In the genomic region with DNA sequence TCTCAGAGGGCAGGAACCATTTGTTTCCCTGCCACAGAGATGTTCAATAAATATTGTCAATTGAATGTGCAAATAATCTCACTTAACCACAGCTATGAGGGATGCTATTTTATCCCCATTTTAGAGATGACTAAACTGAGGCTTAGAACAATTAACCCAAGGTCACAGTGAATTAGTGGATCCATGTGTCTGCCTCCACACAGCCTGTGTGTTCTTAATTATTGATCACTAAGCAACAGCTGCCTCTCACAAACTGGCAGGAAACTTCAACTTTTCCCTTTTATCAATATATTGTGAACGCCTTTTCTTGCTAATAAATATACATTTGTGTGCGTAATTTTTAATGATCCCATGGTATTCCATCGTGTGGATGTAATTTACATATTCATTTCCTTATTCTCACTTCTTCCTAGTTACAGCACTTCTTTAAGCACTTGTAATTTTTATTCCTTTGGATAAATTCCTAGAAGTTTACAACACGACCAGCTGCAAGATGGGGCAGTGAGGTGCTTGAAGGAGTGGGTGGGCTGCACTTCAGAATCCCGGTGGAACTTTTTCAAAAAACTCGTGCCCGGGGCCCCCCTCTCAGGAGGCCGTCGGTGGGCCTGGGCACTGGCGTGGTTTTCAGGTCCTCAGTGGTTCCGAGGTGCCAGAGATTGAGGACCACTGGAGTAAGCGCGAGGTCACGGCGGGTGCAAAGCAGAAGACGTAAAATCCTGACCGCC, we compare ENCODE assay signal across 8 cellular contexts. TPM values are rescaled to one million over a fixed set of nuclear protein-coding genes. Genes with fewer than 3 reads are reported as not detected.
DNase-seq lines count a peak whose midpoint lies in the region; ATAC-seq and TF ChIP-seq lines count a peak whose summit lies in the region.

No MANE protein-coding gene starts in this region.

- peak overlapping the region; percentile 99 for H3K27ac Mint-ChIP-seq in activated naive CD8-positive, alpha-beta T cell treated with anti-CD3 and anti-CD28 coated beads for 36 hours

- no peak for ATAC-seq in GM19035 (IDR thresholded peaks at IDR 0.05; ENCODE audit: unreplicated experiment)

- peak overlapping the region; percentile 95 for H3K4me3 Mint-ChIP-seq in activated naive CD8-positive, alpha-beta T cell treated with anti-CD3 and anti-CD28 coated beads for 36 hours

- H3K27me3 ChIP-seq in BE2C (no peaks in the 10 kb centered on the region), kidney epithelial cell (ENCODE audit: control insufficient read depth, insufficient read depth, low read length) (no peaks in the 10 kb centered on the region)

- H3K9me3 ChIP-seq in BE2C, result no peaks in the 10 kb centered on the region

- no peak for DNase-seq in BE2C
- no peak for DNase-seq in HFF-Myc (ENCODE audit: extremely low read depth, low read depth)
- DNase-seq in activated naive CD8-positive, alpha-beta T cell treated with anti-CD3 and anti-CD28 coated beads for 36 hours, result no peak
- DNase-seq in kidney epithelial cell (ENCODE audit: low read depth), result no peak
- no peak for DNase-seq in NCI-H2081 (lab: John Stamatoyannopoulos, UW)
- no peak for DNase-seq in NOMO-1 treated with DMSO at 0.1 percent for 48 hours (lab: John Stamatoyannopoulos, UW; ENCODE audit: unreplicated experiment)

- H3K27ac ChIP-seq in temporal lobe (ENCODE audit: low read depth, low read length), result peak overlapping the region; percentile 95

- H3K36me3 ChIP-seq in BE2C, result peaks cover 24% of the 10 kb centered on the region
- no peaks in the 10 kb centered on the region for H3K36me3 ChIP-seq in kidney epithelial cell (ENCODE audit: control insufficient read depth, insufficient read depth, low read length)

- H3K4me3 ChIP-seq in BE2C (ENCODE audit: low read depth, low read length) (peak overlapping the region; percentile 52), HFF-Myc (replicated peaks; ENCODE audit: low read depth, low read length) (peak overlapping the region; percentile 81), kidney epithelial cell (ENCODE audit: low read depth, low read length) (peak overlapping the region; percentile 34)

- no peaks in the 10 kb centered on the region for H3K27me3 Mint-ChIP-seq in activated naive CD8-positive, alpha-beta T cell treated with anti-CD3 and anti-CD28 coated beads for 36 hours

- H3K36me3 Mint-ChIP-seq in activated naive CD8-positive, alpha-beta T cell treated with anti-CD3 and anti-CD28 coated beads for 36 hours, result peaks cover 42% of the 10 kb centered on the region

- peaks cover 13% of the 10 kb centered on the region for H3K4me1 ChIP-seq in BE2C

- H3K9me3 Mint-ChIP-seq in activated naive CD8-positive, alpha-beta T cell treated with anti-CD3 and anti-CD28 coated beads for 36 hours, result peaks cover 5% of the 10 kb centered on the region

- TF ChIP-seq CTCF in BE2C (IDR thresholded peaks at IDR 0.05; ENCODE audit: low read depth, low read length) (no peak), HFF-Myc (IDR thresholded peaks at IDR 0.05; ENCODE audit: low read depth, low read length, missing control alignments) (no peak), kidney epithelial cell (IDR thresholded peaks at IDR 0.05; ENCODE audit: insufficient read depth, low read length, poor library complexity, severe bottlenecking) (no peak)

- peaks cover 32% of the 10 kb centered on the region for H3K4me1 Mint-ChIP-seq in activated naive CD8-positive, alpha-beta T cell treated with anti-CD3 and anti-CD28 coated beads for 36 hours

RNA-seq across cellular contexts. Expression of gene SREBF2, which starts 0.9 kb away (rescaled TPM):
- 236 TPM for polyA plus RNA-seq in BE2C (2012; ENCODE audit: insufficient read depth, insufficient read length, low read depth)
- total RNA-seq in activated naive CD8-positive, alpha-beta T cell treated with anti-CD3 and anti-CD28 coated beads for 36 hours, result 10 to 100 TPM; 68.1 to 74.8 TPM
- 108 and 133 TPM in 2 replicates for total RNA-seq in kidney epithelial cell
- total RNA-seq in temporal lobe, result 82.1 TPM

RNA-seq across cellular contexts. Expression of gene CCDC134, which starts 31.5 kb away (rescaled TPM):
- polyA plus RNA-seq in BE2C (2012; ENCODE audit: insufficient read depth, insufficient read length, low read depth), result 4.3 TPM
- total RNA-seq in activated naive CD8-positive, alpha-beta T cell treated with anti-CD3 and anti-CD28 coated beads for 36 hours, result 10 to 100 TPM; 14.4 to 15.8 TPM
- 10.3 and 13.3 TPM in 2 replicates for total RNA-seq in kidney epithelial cell
- 7.1 TPM for total RNA-seq in temporal lobe
